ENCODE assay signal across 21 cellular contexts in the genomic region with DNA sequence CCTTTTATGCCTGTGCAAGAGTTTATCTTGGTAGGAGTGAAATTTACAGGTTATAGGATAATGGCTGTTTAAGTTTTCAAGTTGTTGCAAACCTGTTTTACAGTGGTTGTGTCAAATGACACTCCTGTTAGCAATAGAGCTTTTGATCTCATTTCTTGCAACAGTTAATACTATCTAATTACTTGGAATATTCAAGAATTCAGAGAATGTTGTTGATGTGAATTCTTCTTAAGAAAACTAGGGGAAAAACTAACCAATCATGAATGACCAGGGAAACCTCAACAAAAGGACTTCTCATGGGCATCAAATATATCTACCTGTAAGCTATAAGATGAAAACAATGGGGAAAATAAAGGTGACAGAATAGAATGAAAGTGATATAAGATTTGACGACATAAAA.
A peak's percentile ranks its signal among the peaks of the same experiment; 100 is the strongest.
DNase-seq lines count a peak whose midpoint lies in the region; ATAC-seq and TF ChIP-seq lines count a peak whose summit lies in the region.
"Had no signal": no experiment of that assay in that cellular context is flagged by ENCODE, and none has a peak within 500 bp of the region (broad histone marks: within the 10 kb centered on the region; RNA-seq: fewer than 3 reads in every experiment).

No MANE protein-coding gene starts in this region.

- POLR2A ChIA-PET in WTC11 (lab: Charles Lee), result no interaction called here

- peaks cover 4% of the 10 kb centered on the region for H3K4me1 Mint-ChIP-seq in WTC11
- peaks cover 7% of the 10 kb centered on the region for H3K4me1 Mint-ChIP-seq in neural crest cell
- no peaks in the 10 kb centered on the region for H3K4me1 Mint-ChIP-seq in activated naive CD4-positive, alpha-beta T cell treated with anti-CD3 and anti-CD28 coated beads for 36 hours (ENCODE audit: low read depth)
- H3K4me1 Mint-ChIP-seq: CD4-positive, alpha-beta memory T cell had no signal

- ATAC-seq in WTC11, result no peak
- no peak for ATAC-seq in GM21360 (IDR thresholded peaks at IDR 0.05; ENCODE audit: unreplicated experiment)
- ATAC-seq: A549, HCT116 had no signal

- intact Hi-C loops in activated naive CD4-positive, alpha-beta T cell treated with anti-CD3 and anti-CD28 coated beads for 36 hours (cut with micrococcal nuclease), result no loop called here

- no peak for TF ChIP-seq CTCF in WTC11 (IDR thresholded peaks at IDR 0.05)
- TF ChIP-seq CTCF in neural crest cell (conservative IDR thresholded peaks at IDR 0.05), result no peak

- H3K27ac Mint-ChIP-seq in WTC11 (peak overlapping the region; percentile 4; the same call in 1 of the 2 replicates), neural crest cell (ENCODE audit: unreplicated experiment) (peak overlapping the region; percentile 15)
- no peak overlapping the region for H3K27ac Mint-ChIP-seq in activated naive CD4-positive, alpha-beta T cell treated with anti-CD3 and anti-CD28 coated beads for 36 hours
- H3K27ac Mint-ChIP-seq: CD4-positive, alpha-beta memory T cell had no signal

- peaks cover 30% of the 10 kb centered on the region for H3K9me3 Mint-ChIP-seq in WTC11
- H3K9me3 Mint-ChIP-seq in neural crest cell, result peaks cover 10% of the 10 kb centered on the region
- peaks cover 13% of the 10 kb centered on the region for H3K9me3 Mint-ChIP-seq in activated naive CD4-positive, alpha-beta T cell treated with anti-CD3 and anti-CD28 coated beads for 36 hours

- H3K36me3 Mint-ChIP-seq in WTC11 (peaks cover 7% of the 10 kb centered on the region), neural crest cell (ENCODE audit: low read depth) (peaks cover 9% of the 10 kb centered on the region)
- peaks cover 11% of the 10 kb centered on the region for H3K36me3 Mint-ChIP-seq in activated naive CD4-positive, alpha-beta T cell treated with anti-CD3 and anti-CD28 coated beads for 36 hours (ENCODE audit: low read depth)

- DNase-seq in WTC11 (ENCODE audit: low spot score), result no peak
- peak; percentile 33 for DNase-seq in iPS DF 4.7 (ENCODE audit: extremely low read depth, low spot score)
- no peak for DNase-seq in neural crest cell (ENCODE audit: low read depth, low spot score)
- no peak for DNase-seq in NCI-H226
- no peak for DNase-seq in central memory CD4-positive, alpha-beta T cell
- DNase-seq in activated naive CD4-positive, alpha-beta T cell treated with anti-CD3 and anti-CD28 coated beads for 36 hours, result no peak
- DNase-seq: 8988T; ACHN; AML-193; BE2C; Calu3; CD4-positive, alpha-beta memory T cell; COR-L47; DMS53; DMS79 treated with DMSO at 0.1 percent for 48 hours; GF-D8; GM23248; H9 had no signal

- CTCF ChIA-PET in WTC11 (lab: Charles Lee), result no interaction called here
- CTCF ChIA-PET in activated naive CD4-positive, alpha-beta T cell treated with anti-CD3 and anti-CD28 coated beads for 36 hours (lab: Charles Lee), result no interaction called here

- peaks cover 3% of the 10 kb centered on the region; the same call in 1 of the 2 replicates for H3K27me3 Mint-ChIP-seq in WTC11 (ENCODE audit: low read depth)
- H3K27me3 Mint-ChIP-seq in neural crest cell (ENCODE audit: low read depth), result no peaks in the 10 kb centered on the region
- H3K27me3 Mint-ChIP-seq in activated naive CD4-positive, alpha-beta T cell treated with anti-CD3 and anti-CD28 coated beads for 36 hours (ENCODE audit: low read depth), result peaks cover 2% of the 10 kb centered on the region

- H3K4me3 Mint-ChIP-seq in WTC11, result no peak overlapping the region
- H3K4me3 Mint-ChIP-seq in neural crest cell, result no peak overlapping the region
- no peak overlapping the region for H3K4me3 Mint-ChIP-seq in activated naive CD4-positive, alpha-beta T cell treated with anti-CD3 and anti-CD28 coated beads for 36 hours
- H3K4me3 Mint-ChIP-seq: CD4-positive, alpha-beta memory T cell; H9 had no signal

TF ChIP-seq in WTC11, 78 proteins besides CTCF, POLR2A, EP300 and RAD21:
- TF ChIP-seq ZNF416 (CRISPR knock-in tag; IDR thresholded peaks at IDR 0.05) (no peak), PRRX2 (CRISPR knock-in tag; IDR thresholded peaks at IDR 0.05) (no peak), TEAD4 (CRISPR knock-in tag; IDR thresholded peaks at IDR 0.05) (no peak), ZNF317 (CRISPR knock-in tag; IDR thresholded peaks at IDR 0.05; ENCODE audit: borderline replicate concordance, low read depth) (no peak), TCF7 (CRISPR knock-in tag; IDR thresholded peaks at IDR 0.05; ENCODE audit: low read depth) (no peak), ZBTB21 (CRISPR knock-in tag; IDR thresholded peaks at IDR 0.05; ENCODE audit: borderline replicate concordance) (no peak), GTF2I (CRISPR knock-in tag; conservative IDR thresholded peaks at IDR 0.05) (no peak), NR2C2 (CRISPR knock-in tag; IDR thresholded peaks at IDR 0.05) (no peak), FOXJ3 (CRISPR knock-in tag; IDR thresholded peaks at IDR 0.05; ENCODE audit: borderline replicate concordance) (no peak), ESRRA (CRISPR knock-in tag; IDR thresholded peaks at IDR 0.05; ENCODE audit: borderline replicate concordance) (no peak), GRHL2 (CRISPR knock-in tag; IDR thresholded peaks at IDR 0.05; ENCODE audit: insufficient replicate concordance, severe bottlenecking) (no peak), MYBL2 (CRISPR knock-in tag; IDR thresholded peaks at IDR 0.05) (no peak)
- TF ChIP-seq, protein P1, sequence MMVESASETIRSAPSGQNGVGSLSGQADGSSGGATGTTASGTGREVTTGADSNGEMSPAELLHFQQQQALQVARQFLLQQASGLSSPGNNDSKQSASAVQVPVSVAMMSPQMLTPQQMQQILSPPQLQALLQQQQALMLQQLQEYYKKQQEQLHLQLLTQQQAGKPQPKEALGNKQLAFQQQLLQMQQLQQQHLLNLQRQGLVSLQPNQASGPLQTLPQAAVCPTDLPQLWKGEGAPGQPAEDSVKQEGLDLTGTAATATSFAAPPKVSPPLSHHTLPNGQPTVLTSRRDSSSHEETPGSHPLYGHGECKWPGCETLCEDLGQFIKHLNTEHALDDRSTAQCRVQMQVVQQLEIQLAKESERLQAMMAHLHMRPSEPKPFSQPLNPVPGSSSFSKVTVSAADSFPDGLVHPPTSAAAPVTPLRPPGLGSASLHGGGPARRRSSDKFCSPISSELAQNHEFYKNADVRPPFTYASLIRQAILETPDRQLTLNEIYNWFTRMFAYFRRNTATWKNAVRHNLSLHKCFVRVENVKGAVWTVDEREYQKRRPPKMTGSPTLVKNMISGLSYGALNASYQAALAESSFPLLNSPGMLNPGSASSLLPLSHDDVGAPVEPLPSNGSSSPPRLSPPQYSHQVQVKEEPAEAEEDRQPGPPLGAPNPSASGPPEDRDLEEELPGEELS (CRISPR knock-in tag; IDR thresholded peaks at IDR 0.05), result no peak
- TF ChIP-seq, protein P2, sequence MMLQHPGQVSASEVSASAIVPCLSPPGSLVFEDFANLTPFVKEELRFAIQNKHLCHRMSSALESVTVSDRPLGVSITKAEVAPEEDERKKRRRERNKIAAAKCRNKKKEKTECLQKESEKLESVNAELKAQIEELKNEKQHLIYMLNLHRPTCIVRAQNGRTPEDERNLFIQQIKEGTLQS (CRISPR knock-in tag; conservative IDR thresholded peaks at IDR 0.05), result no peak
